ENCODE assay signal across 10 cellular contexts in genomic region chr2:159118859-159119510, GRCh38.
A peak's percentile ranks its signal among the peaks of the same experiment; 100 is the strongest.
DNase-seq lines count a peak whose midpoint lies in the region; ATAC-seq and TF ChIP-seq lines count a peak whose summit lies in the region.
"Had no signal": no experiment of that assay in that cellular context is flagged by ENCODE, and none has a peak within 500 bp of the region (broad histone marks: within the 10 kb centered on the region; RNA-seq: fewer than 3 reads in every experiment).

No MANE protein-coding gene starts in this region.

- H4K8ac ChIP-seq in trophoblast cell (ENCODE audit: low read depth, low read length): no peak overlapping the region

- peaks cover 0 to 3% of the 10 kb centered on the region in 2 experiments for H3K36me3 ChIP-seq in trophoblast cell (ENCODE audit: control insufficient read depth in 1 of 2, insufficient read depth in 2 of 2, low read length in 2 of 2)

- peak; percentile 74 for DNase-seq in LHCN-M2 (ENCODE audit: low read depth)
- DNase-seq in endothelial cell (ENCODE audit: low spot score): no peak
- no peak for DNase-seq in trophoblast cell
- no peak for DNase-seq in activated naive CD8-positive, alpha-beta T cell treated with anti-CD3 and anti-CD28 coated beads for 36 hours
- DNase-seq in NCI-H82 treated with DMSO at 0.1 percent for 48 hours (lab: John Stamatoyannopoulos, UW; ENCODE audit: unreplicated experiment): no peak
- DNase-seq in NCI-H1105 (lab: John Stamatoyannopoulos, UW): no peak
- DNase-seq in stimulated activated CD4-positive, alpha-beta T cell treated with anti-CD3 and anti-CD28 coated beads, Interleukin-15, amount 100 ng/mL, for 24 hours: no peak

- peak; percentile 16 for TF ChIP-seq CTCF in endothelial cell (IDR thresholded peaks at IDR 0.05; ENCODE audit: unreplicated experiment)

- no peak overlapping the region for H2AK5ac ChIP-seq in trophoblast cell (ENCODE audit: low read length)

- no peak overlapping the region for H4K91ac ChIP-seq in trophoblast cell (ENCODE audit: low read depth, low read length)

- H3K23ac ChIP-seq in trophoblast cell (ENCODE audit: low read length): no peak overlapping the region

- H3K9me3 ChIP-seq in trophoblast cell (ENCODE audit: insufficient read depth, low read depth, low read length): peaks cover 1% of the 10 kb centered on the region

- no peaks in the 10 kb centered on the region for H3K9me3 Mint-ChIP-seq in endothelial cell (ENCODE audit: unreplicated experiment)
- H3K9me3 Mint-ChIP-seq in activated naive CD8-positive, alpha-beta T cell treated with anti-CD3 and anti-CD28 coated beads for 36 hours: no peaks in the 10 kb centered on the region

- H3K27ac ChIP-seq in trophoblast cell (ENCODE audit: low read depth, low read length): no peak overlapping the region

- H3K79me2 ChIP-seq in trophoblast cell (ENCODE audit: control insufficient read depth, insufficient read depth, low read length, poor library complexity): peaks cover 1% of the 10 kb centered on the region

- WGBS in trophoblast cell (ENCODE audit: extremely low coverage, insufficient coverage, insufficient read length): no CpG with 5 or more reads among the region's 2 CpGs

- H3K4me2 ChIP-seq in trophoblast cell (ENCODE audit: low read length): peak overlapping the region; percentile 26

- H3K27me3 ChIP-seq in trophoblast cell (ENCODE audit: insufficient read depth, low read length): no peaks in the 10 kb centered on the region

- no peak overlapping the region for H3K4me3 ChIP-seq in trophoblast cell (ENCODE audit: low read depth, low read length)
- H3K4me3 ChIP-seq: skin epidermis had no signal

- H3K4me1 Mint-ChIP-seq in endothelial cell (ENCODE audit: unreplicated experiment): peaks cover 47% of the 10 kb centered on the region
- H3K4me1 Mint-ChIP-seq in activated naive CD8-positive, alpha-beta T cell treated with anti-CD3 and anti-CD28 coated beads for 36 hours: peaks cover 10% of the 10 kb centered on the region

- no peak overlapping the region for H3K18ac ChIP-seq in trophoblast cell (ENCODE audit: low read length)

- no peak overlapping the region for H2BK5ac ChIP-seq in trophoblast cell (ENCODE audit: low read depth, low read length, poor library complexity)

- H2BK120ac ChIP-seq in trophoblast cell (ENCODE audit: insufficient read depth, low read length, poor library complexity): no peak overlapping the region

- H3K36me3 Mint-ChIP-seq in endothelial cell (ENCODE audit: low read depth, unreplicated experiment): peaks cover 16% of the 10 kb centered on the region
- H3K36me3 Mint-ChIP-seq in activated naive CD8-positive, alpha-beta T cell treated with anti-CD3 and anti-CD28 coated beads for 36 hours: peaks cover 2% of the 10 kb centered on the region

- H2AFZ ChIP-seq in trophoblast cell (ENCODE audit: insufficient read depth, low read length, poor library complexity): no peak overlapping the region

- peak overlapping the region; percentile 21 for H3K27ac Mint-ChIP-seq in endothelial cell (ENCODE audit: unreplicated experiment)
- no peak overlapping the region for H3K27ac Mint-ChIP-seq in activated naive CD8-positive, alpha-beta T cell treated with anti-CD3 and anti-CD28 coated beads for 36 hours
- H3K27ac Mint-ChIP-seq: activated CD4-positive, alpha-beta T cell treated with anti-CD3 and anti-CD28 coated beads for 36 hours had no signal

- no peak overlapping the region for H3K4me3 Mint-ChIP-seq in endothelial cell (ENCODE audit: unreplicated experiment)
- no peak overlapping the region for H3K4me3 Mint-ChIP-seq in activated naive CD8-positive, alpha-beta T cell treated with anti-CD3 and anti-CD28 coated beads for 36 hours
- H3K4me3 Mint-ChIP-seq: activated CD4-positive, alpha-beta T cell treated with anti-CD3 and anti-CD28 coated beads for 36 hours had no signal

- H3K79me1 ChIP-seq in trophoblast cell (ENCODE audit: low read length): peaks cover 5% of the 10 kb centered on the region

- peaks cover 6% of the 10 kb centered on the region for H3K27me3 Mint-ChIP-seq in endothelial cell (ENCODE audit: unreplicated experiment)
- no peaks in the 10 kb centered on the region for H3K27me3 Mint-ChIP-seq in activated naive CD8-positive, alpha-beta T cell treated with anti-CD3 and anti-CD28 coated beads for 36 hours
- H3K27me3 Mint-ChIP-seq: activated CD4-positive, alpha-beta T cell treated with anti-CD3 and anti-CD28 coated beads for 36 hours had no signal

- peak; percentile 6 for ATAC-seq in GM21390 (IDR thresholded peaks at IDR 0.05; ENCODE audit: unreplicated experiment)

- peaks cover 14 to 22% of the 10 kb centered on the region in 2 experiments for H3K4me1 ChIP-seq in trophoblast cell (ENCODE audit: control insufficient read depth in 1 of 2, insufficient read depth in 2 of 2, low read length in 2 of 2)

- H2BK12ac ChIP-seq in trophoblast cell (ENCODE audit: low read length): no peak overlapping the region

- H3K4ac ChIP-seq in trophoblast cell (ENCODE audit: low read depth, low read length): no peak overlapping the region

- no peak overlapping the region for H3K14ac ChIP-seq in trophoblast cell (ENCODE audit: low read length)

- no peak overlapping the region for H3K9ac ChIP-seq in trophoblast cell (ENCODE audit: low read length)

- no peak overlapping the region for H4K12ac ChIP-seq in trophoblast cell (ENCODE audit: low read depth, low read length)
